Comparison of ENCODE assay signal across 10 cellular contexts in genomic region chr10:107425844-107426553, GRCh38.
DNase-seq lines count a peak whose midpoint lies in the region; ATAC-seq and TF ChIP-seq lines count a peak whose summit lies in the region.
"Had no signal": no experiment of that assay in that cellular context is flagged by ENCODE, and none has a peak within 500 bp of the region (broad histone marks: within the 10 kb centered on the region; RNA-seq: fewer than 3 reads in every experiment).

No MANE protein-coding gene starts in this region.

- TF ChIP-seq POLR2A in breast epithelium (IDR thresholded peaks at IDR 0.05) (no peak), tibial nerve (IDR thresholded peaks at IDR 0.05) (no peak)

- no peaks in the 10 kb centered on the region for H3K9me3 ChIP-seq in right cardiac atrium (ENCODE audit: control insufficient read depth, low read length)
- H3K9me3 ChIP-seq in breast epithelium: no peaks in the 10 kb centered on the region
- H3K9me3 ChIP-seq in tibial nerve: no peaks in the 10 kb centered on the region

- intact Hi-C loops in right cardiac atrium (cut with DNase I): no loop called here
- intact Hi-C loops in cardiac septum (cut with DNase I): no loop called here
- intact Hi-C loops in breast epithelium (cut with DNase I; ENCODE audit: low total_unique reads): no loop called here

- H3K4me3 ChIP-seq in right cardiac atrium (ENCODE audit: low read length) (peak overlapping the region; percentile 24), breast epithelium (peak overlapping the region in 2 of 3 donors; percentile 11 to 48), tibial nerve (peak overlapping the region in 3 of 4 donors; percentile 16 to 28 (median 25)), foreskin fibroblast (ENCODE audit: low read depth in 1 of 2, low read length in 2 of 2) (peak overlapping the region in 1 of 2 donors; percentile 9)

- 55% methylated on average over 9 of the region's 9 CpGs for WGBS in right cardiac atrium
- 34 to 37% methylated on average over 9 of the region's 9 CpGs for WGBS in tibial nerve, 2 donors

- TF ChIP-seq CTCF in breast epithelium (IDR thresholded peaks at IDR 0.05) (no peak), tibial nerve (IDR thresholded peaks at IDR 0.05) (no peak), foreskin fibroblast (IDR thresholded peaks at IDR 0.05; ENCODE audit: low read depth, low read length) (no peak)

- H3K4me1 ChIP-seq in right cardiac atrium (ENCODE audit: control insufficient read depth, insufficient read depth, low read length): peaks cover 2% of the 10 kb centered on the region
- H3K4me1 ChIP-seq in breast epithelium: no peaks in the 10 kb centered on the region
- peaks cover 0 to 4% (median 0%) of the 10 kb centered on the region in 4 donors for H3K4me1 ChIP-seq in tibial nerve

- H3K36me3 ChIP-seq in breast epithelium: no peaks in the 10 kb centered on the region
- no peaks in the 10 kb centered on the region for H3K36me3 ChIP-seq in tibial nerve

- TF ChIP-seq EP300 in tibial nerve (IDR thresholded peaks at IDR 0.05): no peak

- ATAC-seq in right cardiac atrium: peak; percentile 37 to 51
- ATAC-seq in HG03025 (IDR thresholded peaks at IDR 0.05; ENCODE audit: low FRiP score, unreplicated experiment): peak; percentile 67

- DNase-seq in right cardiac atrium (peak in 1 of 3 donors; percentile 40), cardiac septum (ENCODE audit: low spot score) (no peak), breast epithelium (ENCODE audit: low spot score in 2 of 2) (no peak), tibial nerve (ENCODE audit: low spot score in 2 of 2) (no peak), NCI-H774 (lab: John Stamatoyannopoulos, UW) (no peak), foreskin fibroblast (no peak), epidermal melanocyte (ENCODE audit: insufficient read length, low spot score) (no peak)
- DNase-seq: hippocampal formation, NCI-H1930 had no signal

- H3K27ac ChIP-seq in right cardiac atrium (ENCODE audit: low read length) (no peak overlapping the region), breast epithelium (no peak overlapping the region), tibial nerve (peak overlapping the region; percentile 37 to 74 (median 66))

- H3K27me3 ChIP-seq in right cardiac atrium (ENCODE audit: control insufficient read depth, insufficient read depth) (no peaks in the 10 kb centered on the region), breast epithelium (no peaks in the 10 kb centered on the region), tibial nerve (no peaks in the 10 kb centered on the region)

Comparison
In these comparisons a context has a peak if more than half of its experiments do, and no peak if none do; other contexts are left out.
1. H3K27ac ChIP-seq: peak in tibial nerve (4 of 4); none in right cardiac atrium (single experiment) and breast epithelium (0 of 2).